ENCODE assay signal across 18 cellular contexts in the genomic region with DNA sequence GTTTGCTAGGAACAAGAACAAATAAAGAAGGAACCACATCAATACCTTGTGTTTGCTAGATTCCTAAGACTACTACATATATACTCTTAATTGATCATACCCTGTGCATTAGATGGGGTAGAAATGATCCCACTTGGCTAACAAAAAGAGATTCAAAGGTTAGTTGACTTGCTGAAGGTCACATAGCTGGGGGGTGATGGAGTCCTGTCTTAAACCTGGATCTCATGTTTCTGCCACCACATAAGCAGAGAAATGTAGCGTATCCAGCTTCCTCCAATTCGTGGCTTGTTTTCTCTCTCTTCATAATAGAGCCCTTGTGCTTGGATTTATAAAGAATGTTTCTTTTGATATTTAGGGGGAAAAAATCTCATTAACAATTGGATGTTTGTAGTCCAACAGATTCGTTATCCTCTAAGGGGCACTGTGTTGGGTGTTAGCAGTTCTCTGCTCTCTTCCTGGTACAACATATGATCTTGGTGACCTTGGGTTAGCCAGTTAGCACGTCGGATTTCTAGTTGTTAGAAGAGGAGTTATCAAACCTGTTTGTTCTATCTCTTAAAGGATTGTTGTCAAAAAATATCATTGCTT.
DNase-seq lines count a peak whose midpoint lies in the region; ATAC-seq, FAIRE-seq and TF ChIP-seq lines count a peak whose summit lies in the region.
"Had no signal": no experiment of that assay in that cellular context is flagged by ENCODE, and none has a peak within 500 bp of the region (broad histone marks: within the 10 kb centered on the region; RNA-seq: fewer than 3 reads in every experiment).

No MANE protein-coding gene starts in this region.

- RAD21 ChIA-PET in GM12878 (lab: Charles Lee; ENCODE audit: unreplicated experiment) = interaction anchor here (1.1 to 2.1 kb wide), 4 partner anchors 14 to 273 kb away, joined by 3 to 11 read pairs (median 4); no protein-coding TSS in a partner anchor

- H3K4me3 ChIP-seq in GM12878 (no peak overlapping the region), BE2C (ENCODE audit: low read depth, low read length) (no peak overlapping the region), testis (no peak overlapping the region)

- FAIRE-seq in GM12878 (lab: Jason Lieb, UNC) = peak; percentile 18

- in situ Hi-C loops in GM12878 (cut with MboI) = no loop called here

- no peak overlapping the region for H3K4me2 ChIP-seq in GM12878 (ENCODE audit: control insufficient read depth, insufficient read depth)

- no peak for TF ChIP-seq RAD21 in GM12878 (IDR thresholded peaks at IDR 0.05; ENCODE audit: insufficient read depth, low read depth, low read length)

- H3K27ac ChIP-seq in GM12878 (ENCODE audit: control insufficient read depth, insufficient read depth) (no peak overlapping the region), layer of hippocampus (ENCODE audit: low read depth, low read length) (peak overlapping the region; percentile 95), substantia nigra (ENCODE audit: low read depth, low read length, poor library complexity, severe bottlenecking) (peak overlapping the region; percentile 96), testis (no peak overlapping the region)

- H4K20me1 ChIP-seq in GM12878 (ENCODE audit: control insufficient read depth, insufficient read depth) = no peaks in the 10 kb centered on the region

- no peak overlapping the region for H3K9ac ChIP-seq in GM12878 (ENCODE audit: control insufficient read depth, insufficient read depth, low read length)

- H3K9me3 ChIP-seq in GM12878 (replicated peaks; ENCODE audit: control insufficient read depth, insufficient read depth, low read length) (no peaks in the 10 kb centered on the region), BE2C (no peaks in the 10 kb centered on the region), testis (no peaks in the 10 kb centered on the region)

- intact Hi-C loops in GM12878 (cut with micrococcal nuclease; ENCODE audit: unreplicated experiment) = loop anchor here (10.0 kb wide), 1 partner anchor 288 kb away; a partner anchor contains a TSS
- intact Hi-C loops in testis (cut with DNase I; ENCODE audit: low total_unique reads) = no loop called here

- H3K79me2 ChIP-seq in GM12878 (ENCODE audit: control insufficient read depth, insufficient read depth, low read length) = peaks cover 2% of the 10 kb centered on the region; the same call in 1 of the 2 replicates

- peak; percentile 87 for DNase-seq in COLO829 (ENCODE audit: low spot score)
- DNase-seq in GM12878 (ENCODE audit: low read depth, low spot score) = no peak
- peak in 8 of 49 donors; percentile 21 to 69 (median 36) for DNase-seq in substantia nigra (lab: John Stamatoyannopoulos, UW)
- no peak for DNase-seq in BE2C
- DNase-seq in testis = no peak
- DNase-seq: CD4-positive, alpha-beta T cell; DND-41; GDM1; GOT3; Karpas-422; MM.1S; NCI-H1105 treated with DMSO at 0.1 percent for 48 hours; NCI-H187 treated with DMSO at 0.1 percent for 48 hours; NCI-H2171; Right ventricle myocardium superior had no signal

- no TSS peak for BruUV-seq in GM12878 (replicated peaks; lab: Mats Ljungman, UMichigan)

- no peak overlapping the region for H2AFZ ChIP-seq in GM12878 (ENCODE audit: control insufficient read depth, low read depth, low read length)

- TF ChIP-seq CTCF in GM12878 (IDR thresholded peaks at IDR 0.05 in 2 of 3, conservative IDR thresholded peaks at IDR 0.05 in 1 of 3; ENCODE audit: control insufficient read depth in 2 of 3, extremely low read depth in 1 of 3, insufficient read depth in 1 of 3, low read depth in 3 of 3, low read length in 3 of 3) = no peak
- no peak for TF ChIP-seq CTCF in BE2C (IDR thresholded peaks at IDR 0.05; ENCODE audit: low read depth, low read length)
- no peak for TF ChIP-seq CTCF in testis (IDR thresholded peaks at IDR 0.05)

- no peak for TF ChIP-seq POLR2A in GM12878 (IDR thresholded peaks at IDR 0.05; ENCODE audit: low read depth, low read length)
- no peak for TF ChIP-seq POLR2A in testis (IDR thresholded peaks at IDR 0.05)

- 74% methylated on average over 5 of the region's 5 CpGs for WGBS in GM12878 (ENCODE audit: insufficient coverage, insufficient replicate concordance, low lambda C conversion rate, missing lambda C conversion rate)
- WGBS in testis, 2 donors = 53 to 65% methylated on average over 5 of the region's 5 CpGs

- CTCF ChIA-PET in GM12878 (lab: Yijun Ruan, JAX) = interaction anchor here (1.1 to 2.3 kb wide), 2 partner anchors 17 to 173 kb away, joined by 3 to 7 read pairs; no protein-coding TSS in a partner anchor

- H3K4me1 ChIP-seq in GM12878 (ENCODE audit: control insufficient read depth, insufficient read depth, low read length) (peaks cover 18% of the 10 kb centered on the region), BE2C (no peaks in the 10 kb centered on the region), testis (peaks cover 38% of the 10 kb centered on the region)

- POLR2A ChIA-PET in GM12878 (lab: Charles Lee) = interaction anchor here (1.3 kb wide), 1 partner anchor 56 kb away, joined by 5 read pairs; no protein-coding TSS in a partner anchor

- ATAC-seq in GM12878 (no peak), HG03457 (IDR thresholded peaks at IDR 0.05; ENCODE audit: unreplicated experiment) (no peak)
- ATAC-seq: Panc1 had no signal

- TF ChIP-seq EP300 in GM12878 (IDR thresholded peaks at IDR 0.05; ENCODE audit: borderline replicate concordance in 1 of 2, control insufficient read depth in 1 of 2, low read depth in 2 of 2, low read length in 2 of 2) = no peak

- SMC1A ChIA-PET in GM12878 (lab: Charles Lee; ENCODE audit: uncharacterized antibody, unreplicated experiment) = interaction anchor here (0.7 to 2.6 kb wide), 8 partner anchors 9 to 165 kb away, joined by 3 to 10 read pairs (median 4); no protein-coding TSS in a partner anchor

- H3K36me3 ChIP-seq in GM12878 (ENCODE audit: control insufficient read depth in 2 of 2, insufficient read depth in 2 of 2, low read length in 1 of 2) (no peaks in the 10 kb centered on the region), BE2C (no peaks in the 10 kb centered on the region), testis (ENCODE audit: low read depth, missing control alignments) (no peaks in the 10 kb centered on the region)

- H3K27me3 ChIP-seq in GM12878 (replicated peaks in 1 of 2; ENCODE audit: control insufficient read depth in 2 of 2, insufficient read depth in 2 of 2, low read length in 1 of 2) (no peaks in the 10 kb centered on the region), layer of hippocampus (ENCODE audit: control insufficient read depth, insufficient read depth, low read length) (no peaks in the 10 kb centered on the region), BE2C (no peaks in the 10 kb centered on the region), testis (no peaks in the 10 kb centered on the region)

TF ChIP-seq in GM12878, 131 proteins besides CTCF, POLR2A, EP300 and RAD21:
- TF ChIP-seq NR2F1 (conservative IDR thresholded peaks at IDR 0.05) (no peak), SMAD1 (IDR thresholded peaks at IDR 0.05; ENCODE audit: low read depth, partially characterized antibody) (no peak), SUPT20H (IDR thresholded peaks at IDR 0.05; ENCODE audit: borderline replicate concordance, control insufficient read depth, low read depth, low read length) (no peak), IKZF1 (conservative IDR thresholded peaks at IDR 0.05) (no peak), CHD2 (IDR thresholded peaks at IDR 0.05; ENCODE audit: borderline replicate concordance, low read depth, low read length) (no peak), HDGF (IDR thresholded peaks at IDR 0.05) (no peak), IKZF2 (IDR thresholded peaks at IDR 0.05) (no peak), NBN (IDR thresholded peaks at IDR 0.05) (no peak), ATF7 (IDR thresholded peaks at IDR 0.05; ENCODE audit: low read depth) (no peak), CBX5 (IDR thresholded peaks at IDR 0.05; ENCODE audit: low read depth) (no peak), SMARCA5 (IDR thresholded peaks at IDR 0.05) (no peak)
- TF ChIP-seq, protein P1, sequence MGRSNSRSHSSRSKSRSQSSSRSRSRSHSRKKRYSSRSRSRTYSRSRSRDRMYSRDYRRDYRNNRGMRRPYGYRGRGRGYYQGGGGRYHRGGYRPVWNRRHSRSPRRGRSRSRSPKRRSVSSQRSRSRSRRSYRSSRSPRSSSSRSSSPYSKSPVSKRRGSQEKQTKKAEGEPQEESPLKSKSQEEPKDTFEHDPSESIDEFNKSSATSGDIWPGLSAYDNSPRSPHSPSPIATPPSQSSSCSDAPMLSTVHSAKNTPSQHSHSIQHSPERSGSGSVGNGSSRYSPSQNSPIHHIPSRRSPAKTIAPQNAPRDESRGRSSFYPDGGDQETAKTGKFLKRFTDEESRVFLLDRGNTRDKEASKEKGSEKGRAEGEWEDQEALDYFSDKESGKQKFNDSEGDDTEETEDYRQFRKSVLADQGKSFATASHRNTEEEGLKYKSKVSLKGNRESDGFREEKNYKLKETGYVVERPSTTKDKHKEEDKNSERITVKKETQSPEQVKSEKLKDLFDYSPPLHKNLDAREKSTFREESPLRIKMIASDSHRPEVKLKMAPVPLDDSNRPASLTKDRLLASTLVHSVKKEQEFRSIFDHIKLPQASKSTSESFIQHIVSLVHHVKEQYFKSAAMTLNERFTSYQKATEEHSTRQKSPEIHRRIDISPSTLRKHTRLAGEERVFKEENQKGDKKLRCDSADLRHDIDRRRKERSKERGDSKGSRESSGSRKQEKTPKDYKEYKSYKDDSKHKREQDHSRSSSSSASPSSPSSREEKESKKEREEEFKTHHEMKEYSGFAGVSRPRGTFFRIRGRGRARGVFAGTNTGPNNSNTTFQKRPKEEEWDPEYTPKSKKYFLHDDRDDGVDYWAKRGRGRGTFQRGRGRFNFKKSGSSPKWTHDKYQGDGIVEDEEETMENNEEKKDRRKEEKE (IDR thresholded peaks at IDR 0.05) = no peak
TF ChIP-seq in GM12878: peak in this region for 0.

Comparison
In these comparisons a context has a peak if more than half of its experiments do, and no peak if none do; other contexts are left out.
1. H3K27ac ChIP-seq: peak in layer of hippocampus (single experiment) and substantia nigra (single experiment); none in GM12878 (single experiment) and testis (0 of 2).